15 cellular contexts compared by ENCODE assay signal in the genomic region with DNA sequence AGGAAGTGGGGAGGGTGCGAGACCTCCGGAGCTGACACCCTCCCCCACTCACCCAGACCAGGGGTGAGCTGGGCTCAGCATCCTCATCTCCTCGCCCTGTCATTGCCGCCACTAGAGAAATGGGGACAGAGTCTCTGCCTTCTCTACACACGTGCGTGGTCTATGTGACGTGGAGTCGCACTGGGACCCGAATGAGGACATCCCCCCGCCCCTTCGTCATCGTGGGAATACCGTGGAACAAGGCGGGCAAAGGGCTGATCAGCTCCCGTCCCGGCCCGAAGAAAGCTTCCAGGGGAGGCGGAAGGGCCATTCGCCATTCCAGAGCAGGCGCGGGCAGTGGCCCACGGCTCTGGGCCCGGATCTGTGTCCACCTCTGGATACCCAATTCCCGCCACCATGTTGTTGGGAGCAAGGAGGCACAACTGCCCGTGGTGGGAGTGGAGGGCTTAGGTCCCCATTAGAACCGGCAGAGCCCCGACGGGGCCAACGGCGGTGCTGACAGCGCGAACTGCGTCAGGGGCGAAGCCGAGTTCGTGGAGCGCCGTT. TPM values are rescaled to one million over a fixed set of nuclear protein-coding genes. Genes with fewer than 3 reads are reported as not detected.
"Had no signal": no experiment of that assay in that cellular context is flagged by ENCODE, and none has a peak within 500 bp of the region (broad histone marks: within the 10 kb centered on the region; RNA-seq: fewer than 3 reads in every experiment).

No MANE protein-coding gene starts in this region.

- DNase-seq: activated CD4-positive, alpha-beta memory T cell treated with anti-CD3 and anti-CD28 coated beads for 36 hours; activated effector memory CD4-positive, alpha-beta T cell treated with anti-CD3 and anti-CD28 coated beads, Interleukin-2, amount 50 U/mL, for 16 hours; central memory CD4-positive, alpha-beta T cell; colonic mucosa; esophagus squamous epithelium; SJCRH30; stomach; testis had no signal

- H3K27me3 ChIP-seq: testis had no signal

- H3K27ac Mint-ChIP-seq: activated naive CD8-positive, alpha-beta T cell; brain had no signal

- H3K9me3 Mint-ChIP-seq: activated CD4-positive, alpha-beta memory T cell treated with anti-CD3 and anti-CD28 coated beads for 36 hours; T-helper 2 cell treated with Interferon-gamma antibody and Interleukin-4, amounts not matched to agents 5 μg/mL and 100 μg/mL, for 36 hours had no signal

- H3K4me1 ChIP-seq: colonic mucosa, SJCRH30 had no signal

- H3K4me3 ChIP-seq: colonic mucosa, esophagus squamous epithelium, lung, right atrium auricular region, SJCRH30, stomach had no signal

- H3K4me3 Mint-ChIP-seq: activated CD4-positive, alpha-beta memory T cell treated with anti-CD3 and anti-CD28 coated beads for 36 hours; activated naive CD8-positive, alpha-beta T cell; T-helper 2 cell treated with Interferon-gamma antibody and Interleukin-4, amounts not matched to agents 5 μg/mL and 100 μg/mL, for 36 hours had no signal

- H3K36me3 ChIP-seq: colonic mucosa, esophagus squamous epithelium, right atrium auricular region, SJCRH30, stomach had no signal

- H3K9me3 ChIP-seq: colonic mucosa, esophagus squamous epithelium, right atrium auricular region, SJCRH30, stomach, testis had no signal

- H3K36me3 Mint-ChIP-seq: activated CD4-positive, alpha-beta memory T cell treated with anti-CD3 and anti-CD28 coated beads for 36 hours; activated naive CD8-positive, alpha-beta T cell; brain had no signal

RNA-seq across cellular contexts. Expression of a gene that starts 12.0 kb away (rescaled TPM):
- total RNA-seq: activated CD4-positive, alpha-beta memory T cell treated with anti-CD3 and anti-CD28 coated beads for 36 hours; colonic mucosa; fibroblast of villous mesenchyme; lung; right atrium auricular region; SJCRH30; ureter had no signal
